Comparison of ENCODE assay signal across 8 cellular contexts in the genomic region with DNA sequence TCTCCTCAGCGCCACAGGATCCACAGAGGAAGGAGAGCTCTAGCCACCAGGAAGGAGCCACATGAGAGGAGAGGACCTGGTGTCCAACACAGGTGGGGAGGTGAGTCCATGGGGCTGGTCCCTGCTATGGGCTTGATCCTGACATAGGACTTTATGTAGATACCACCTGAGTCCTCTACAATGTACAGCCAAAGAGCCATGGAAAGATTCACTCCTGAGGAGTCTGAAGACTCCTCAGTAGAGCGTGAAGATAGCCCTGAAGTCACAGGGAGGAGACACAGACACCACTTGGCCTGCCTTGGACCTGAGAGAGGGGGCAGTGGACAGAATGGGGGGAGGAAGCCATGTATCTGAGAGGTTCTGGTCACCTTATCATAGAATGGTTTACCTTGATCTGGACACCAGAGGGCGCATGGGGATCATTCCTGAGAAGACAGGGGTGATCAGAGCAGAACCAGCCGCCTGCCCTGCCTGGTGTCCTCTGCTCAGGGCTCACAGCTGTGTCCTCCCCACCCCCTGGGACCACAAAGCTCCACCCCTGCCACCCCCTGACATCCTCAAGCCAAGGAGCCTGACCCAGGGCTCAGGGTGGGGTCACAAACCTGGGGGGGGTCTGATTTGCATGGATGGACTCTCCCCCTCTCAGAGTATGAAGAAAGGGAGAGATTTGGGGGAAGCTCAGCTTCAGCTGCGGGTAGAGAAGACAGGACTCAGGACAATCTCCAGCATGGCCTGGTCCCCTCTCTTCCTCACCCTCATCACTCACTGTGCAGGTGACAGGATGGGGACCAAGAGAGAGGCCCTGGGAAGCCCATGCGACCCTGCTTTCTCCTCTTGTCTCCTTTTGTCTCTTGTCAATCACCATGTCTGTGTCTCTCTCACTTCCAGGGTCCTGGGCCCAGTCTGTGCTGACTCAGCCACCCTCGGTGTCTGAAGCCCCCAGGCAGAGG.
A peak's percentile ranks its signal among the peaks of the same experiment; 100 is the strongest.
DNase-seq lines count a peak whose midpoint lies in the region; ATAC-seq and TF ChIP-seq lines count a peak whose summit lies in the region.

No MANE protein-coding gene starts in this region.

- no peaks in the 10 kb centered on the region for H3K9me3 ChIP-seq in T-helper 17 cell (ENCODE audit: control insufficient read depth, low read length, poor library complexity, severe bottlenecking)
- no peaks in the 10 kb centered on the region for H3K9me3 ChIP-seq in ascending aorta

- no peak overlapping the region for H3K27ac ChIP-seq in ascending aorta

- TF ChIP-seq CTCF in ascending aorta (IDR thresholded peaks at IDR 0.05), result peak; percentile 18 to 43 (median 22)

- intact Hi-C loops in ascending aorta (cut with DNase I), result no loop called here

- H3K27ac Mint-ChIP-seq in T-helper 17 cell, result no peak overlapping the region

- no peak overlapping the region for H3K4me3 ChIP-seq in ascending aorta

- H3K36me3 Mint-ChIP-seq in T-helper 17 cell (ENCODE audit: low read depth), result no peaks in the 10 kb centered on the region

- H3K36me3 ChIP-seq in ascending aorta, result no peaks in the 10 kb centered on the region

- H3K4me1 ChIP-seq in ascending aorta, result no peaks in the 10 kb centered on the region

- H3K27me3 ChIP-seq in ascending aorta, result no peaks in the 10 kb centered on the region

- H3K4me3 Mint-ChIP-seq in T-helper 17 cell, result no peak overlapping the region

- ATAC-seq in T-helper 17 cell, result peak; percentile 74
- no peak for ATAC-seq in GM19463 (IDR thresholded peaks at IDR 0.05; ENCODE audit: unreplicated experiment)

- peaks cover 6% of the 10 kb centered on the region for H3K4me1 Mint-ChIP-seq in T-helper 17 cell

- peaks cover 49% of the 10 kb centered on the region for H3K27me3 Mint-ChIP-seq in T-helper 17 cell

- peak; percentile 36 for DNase-seq in NCI-H1436 (lab: John Stamatoyannopoulos, UW)
- no peak for DNase-seq in NCI-H1436 treated with DMSO at 0.1 percent for 48 hours (lab: John Stamatoyannopoulos, UW)
- peak; percentile 36 for DNase-seq in M059J (ENCODE audit: low read depth)
- DNase-seq in T-helper 17 cell, result peak in 2 of 3 donors; percentile 27 to 49
- no peak for DNase-seq in ascending aorta (ENCODE audit: low spot score in 2 of 2)
- DNase-seq in iPS-NIHi11 (ENCODE audit: low spot score), result peak; percentile 82
- peak; percentile 36 to 43 for DNase-seq in stimulated activated CD4-positive, alpha-beta T cell treated with anti-CD3 and anti-CD28 coated beads, Interleukin-1b, Interleukin-23, amount 100 ng/mL, for 4 hours (ENCODE audit: low read depth in 2 of 2)

Comparison
In these comparisons a context has a peak if more than half of its experiments do, and no peak if none do; other contexts are left out.
1. DNase-seq: peak in NCI-H1436 (single experiment), M059J (single experiment), T-helper 17 cell (2 of 3), iPS-NIHi11 (single experiment) and stimulated activated CD4-positive, alpha-beta T cell treated with anti-CD3 and anti-CD28 coated beads, Interleukin-1b, Interleukin-23, amount 100 ng/mL, for 4 hours (2 of 2); none in NCI-H1436 treated with DMSO at 0.1 percent for 48 hours (single experiment) and ascending aorta (0 of 2).